In the genomic region with DNA sequence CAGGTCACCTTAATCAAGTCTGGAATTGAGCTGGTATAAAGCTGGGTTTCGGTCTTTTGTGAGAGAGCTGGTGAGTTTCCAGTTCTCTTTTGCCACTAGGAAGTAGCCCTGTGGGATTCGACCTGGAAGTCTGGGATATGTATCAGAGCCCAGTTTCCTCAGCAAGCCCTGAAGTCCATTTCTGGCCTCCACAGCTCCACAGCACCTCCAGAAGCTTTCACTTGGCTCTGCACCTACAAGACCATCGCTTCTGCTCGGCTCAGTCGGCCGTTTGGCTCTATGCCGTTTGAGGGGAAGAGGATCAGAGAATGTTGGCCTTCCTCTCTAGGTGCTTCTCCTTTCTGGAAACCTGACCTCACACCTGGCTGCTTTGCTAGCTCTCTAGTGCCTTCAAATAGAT, we compare ENCODE assay signal across 8 cellular contexts.
DNase-seq lines count a peak whose midpoint lies in the region; ATAC-seq, FAIRE-seq and TF ChIP-seq lines count a peak whose summit lies in the region.

No MANE protein-coding gene starts in this region.

- H3K9me3 ChIP-seq in K562 (replicated peaks; ENCODE audit: control insufficient read depth, insufficient read depth, low read depth, low read length) (no peaks in the 10 kb centered on the region), suprapubic skin (no peaks in the 10 kb centered on the region)

- no peak for FAIRE-seq in K562 (lab: Jason Lieb, UNC)

- no peak for TF ChIP-seq EP300 in Ishikawa (IDR thresholded peaks at IDR 0.05; ENCODE audit: borderline replicate concordance)
- TF ChIP-seq EP300 in K562 (IDR thresholded peaks at IDR 0.05; ENCODE audit: low read length) = no peak
- no peak for TF ChIP-seq EP300 in suprapubic skin (IDR thresholded peaks at IDR 0.05)

- H3K36me3 ChIP-seq in K562 (ENCODE audit: control insufficient read depth, insufficient read depth, low read length) = peaks cover 5% of the 10 kb centered on the region; the same call in 1 of the 3 replicates
- H3K36me3 ChIP-seq in suprapubic skin = no peaks in the 10 kb centered on the region

- TF ChIP-seq POLR2A in K562 (conservative IDR thresholded peaks at IDR 0.05) (no peak), suprapubic skin (IDR thresholded peaks at IDR 0.05) (no peak)

- peak overlapping the region in 1 of 2 experiments; percentile 31; a peak in 1 of 4 replicates for H3K9ac ChIP-seq in K562 (ENCODE audit: insufficient read depth in 1 of 2, low read depth in 2 of 2, low read length in 2 of 2)

- H3K27me3 Mint-ChIP-seq in activated CD8-positive, alpha-beta memory T cell treated with anti-CD3 and anti-CD28 coated beads, Interleukin-2, amount 10 ng/mL, durations not matched to agents 7 days and 5 days = no peaks in the 10 kb centered on the region

- H3K36me3 Mint-ChIP-seq in activated CD8-positive, alpha-beta memory T cell treated with anti-CD3 and anti-CD28 coated beads, Interleukin-2, amount 10 ng/mL, durations not matched to agents 7 days and 5 days = peaks cover 9% of the 10 kb centered on the region

- peaks cover 4 to 12% of the 10 kb centered on the region in 2 experiments; a peak in 2 of 5 replicates for H3K4me1 ChIP-seq in K562 (replicated peaks in 1 of 2; ENCODE audit: control insufficient read depth in 2 of 2, insufficient read depth in 2 of 2, low read length in 2 of 2)
- peaks cover 21% of the 10 kb centered on the region for H3K4me1 ChIP-seq in suprapubic skin

- DNase-seq in K562 (ENCODE audit: extremely low read depth in 1 of 4, low spot score in 3 of 4) (peak in 1 of 4 experiments; percentile 33), islet precursor cell (peak; percentile 67), suprapubic skin (ENCODE audit: low spot score in 2 of 2) (no peak), NOMO-1 treated with dmso at 0.1 percent for 144 hours (lab: John Stamatoyannopoulos, UW; ENCODE audit: unreplicated experiment) (no peak), SIG-M5 treated with dmso at 0.1 percent for 504 hours (lab: John Stamatoyannopoulos, UW; ENCODE audit: unreplicated experiment) (no peak), NCI-H128 (lab: John Stamatoyannopoulos, UW; ENCODE audit: unreplicated experiment) (no peak)
- no peak for DNase-seq in activated CD8-positive, alpha-beta memory T cell treated with anti-CD3 and anti-CD28 coated beads, Interleukin-2, amount 10 ng/mL, durations not matched to agents 7 days and 5 days

- no peaks in the 10 kb centered on the region for H3K9me1 ChIP-seq in K562 (ENCODE audit: control insufficient read depth, insufficient read depth, low read length)

- H3K4me3 Mint-ChIP-seq in activated CD8-positive, alpha-beta memory T cell treated with anti-CD3 and anti-CD28 coated beads, Interleukin-2, amount 10 ng/mL, durations not matched to agents 7 days and 5 days = no peak overlapping the region

- WGBS in K562 (ENCODE audit: insufficient coverage, low coverage, missing lambda C conversion rate) = 74% methylated on average over 7 of the region's 7 CpGs
- 14% methylated on average over 7 of the region's 7 CpGs for WGBS in suprapubic skin

- in situ Hi-C loops in K562 (cut with MboI) = no loop called here

- intact Hi-C loops in K562 (cut with micrococcal nuclease) = no loop called here

- TF ChIP-seq CTCF in K562 (IDR thresholded peaks at IDR 0.05 in 2 of 3, conservative IDR thresholded peaks at IDR 0.05 in 1 of 3; ENCODE audit: insufficient read depth in 2 of 3, low read depth in 1 of 3, low read length in 3 of 3) (peak; percentile 33 to 57 (median 56); a peak in 5 of 6 replicates), suprapubic skin (IDR thresholded peaks at IDR 0.05) (peak; percentile 8 to 26)

- peaks cover 30% of the 10 kb centered on the region for H3K79me2 ChIP-seq in K562 (ENCODE audit: control insufficient read depth, insufficient read depth, low read length)

- TF ChIP-seq RAD21 in Ishikawa (IDR thresholded peaks at IDR 0.05; ENCODE audit: low read depth) = peak; percentile 46
- peak; percentile 34 to 67 for TF ChIP-seq RAD21 in K562 (CRISPR knock-in tag; conservative IDR thresholded peaks at IDR 0.05 in 1 of 2, IDR thresholded peaks at IDR 0.05 in 1 of 2)

- CTCF ChIA-PET in K562 (lab: Yijun Ruan, JAX; ENCODE audit: low intra/inter-chr PET ratio) = interaction anchor here (0.8 to 1.2 kb wide), 2 partner anchors 388 to 500 kb away, joined by 3 read pairs; no protein-coding TSS in a partner anchor
- CTCF ChIA-PET in activated CD8-positive, alpha-beta memory T cell treated with anti-CD3 and anti-CD28 coated beads, Interleukin-2, amount 10 ng/mL, durations not matched to agents 7 days and 5 days (lab: Charles Lee) = interaction anchor here (1.4 to 1.8 kb wide), 2 partner anchors 17 to 554 kb away, joined by 5 read pairs; no protein-coding TSS in a partner anchor

- H3K9me3 Mint-ChIP-seq in activated CD8-positive, alpha-beta memory T cell treated with anti-CD3 and anti-CD28 coated beads, Interleukin-2, amount 10 ng/mL, durations not matched to agents 7 days and 5 days (ENCODE audit: low read depth) = no peaks in the 10 kb centered on the region

- H3K27me3 ChIP-seq in K562 (ENCODE audit: control insufficient read depth in 2 of 2, insufficient read depth in 2 of 2, low read length in 2 of 2) (no peaks in the 10 kb centered on the region), suprapubic skin (no peaks in the 10 kb centered on the region)

- POLR2A ChIA-PET in K562 (lab: Yijun Ruan, JAX) = interaction anchor here (0.6 to 3.3 kb wide), 4 partner anchors 10 to 554 kb away, joined by 3 to 17 read pairs (median 4); no protein-coding TSS in a partner anchor

- H3K27ac ChIP-seq in K562 (ENCODE audit: extremely low read depth, low read depth, low read length) (no peak overlapping the region), suprapubic skin (no peak overlapping the region)

- no peak overlapping the region for H3K27ac Mint-ChIP-seq in activated CD8-positive, alpha-beta memory T cell treated with anti-CD3 and anti-CD28 coated beads, Interleukin-2, amount 10 ng/mL, durations not matched to agents 7 days and 5 days

- H4K20me1 ChIP-seq in K562 (replicated peaks; ENCODE audit: control insufficient read depth, insufficient read depth, low read length) = no peaks in the 10 kb centered on the region; the same call in none of the 2 replicates

- no peak overlapping the region for H2AFZ ChIP-seq in K562 (ENCODE audit: low read depth, low read length)

- H3K4me3 ChIP-seq in K562 (no peak overlapping the region), suprapubic skin (no peak overlapping the region)

- peaks cover 44% of the 10 kb centered on the region for H3K4me1 Mint-ChIP-seq in activated CD8-positive, alpha-beta memory T cell treated with anti-CD3 and anti-CD28 coated beads, Interleukin-2, amount 10 ng/mL, durations not matched to agents 7 days and 5 days

- ATAC-seq in K562 = peak; percentile 79
- no peak for ATAC-seq in activated CD8-positive, alpha-beta memory T cell treated with anti-CD3 and anti-CD28 coated beads, Interleukin-2, amount 10 ng/mL, durations not matched to agents 7 days and 5 days

- no TSS peak for BruUV-seq in K562 (replicated peaks; lab: Mats Ljungman, UMichigan)

- no peak overlapping the region for H3K4me2 ChIP-seq in K562 (ENCODE audit: insufficient read depth, low read length)

TF ChIP-seq in Ishikawa, 13 proteins besides CTCF, POLR2A, EP300 and RAD21:
- TF ChIP-seq CEBPB (IDR thresholded peaks at IDR 0.05) (no peak), ZBTB7A (IDR thresholded peaks at IDR 0.05; ENCODE audit: low read depth) (no peak)

TF ChIP-seq in K562, 482 proteins besides CTCF, POLR2A, EP300 and RAD21:
- TF ChIP-seq, protein P1, sequence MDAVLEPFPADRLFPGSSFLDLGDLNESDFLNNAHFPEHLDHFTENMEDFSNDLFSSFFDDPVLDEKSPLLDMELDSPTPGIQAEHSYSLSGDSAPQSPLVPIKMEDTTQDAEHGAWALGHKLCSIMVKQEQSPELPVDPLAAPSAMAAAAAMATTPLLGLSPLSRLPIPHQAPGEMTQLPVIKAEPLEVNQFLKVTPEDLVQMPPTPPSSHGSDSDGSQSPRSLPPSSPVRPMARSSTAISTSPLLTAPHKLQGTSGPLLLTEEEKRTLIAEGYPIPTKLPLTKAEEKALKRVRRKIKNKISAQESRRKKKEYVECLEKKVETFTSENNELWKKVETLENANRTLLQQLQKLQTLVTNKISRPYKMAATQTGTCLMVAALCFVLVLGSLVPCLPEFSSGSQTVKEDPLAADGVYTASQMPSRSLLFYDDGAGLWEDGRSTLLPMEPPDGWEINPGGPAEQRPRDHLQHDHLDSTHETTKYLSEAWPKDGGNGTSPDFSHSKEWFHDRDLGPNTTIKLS (IDR thresholded peaks at IDR 0.05; ENCODE audit: borderline replicate concordance, low read depth) = no peak
- TF ChIP-seq POU5F1 (IDR thresholded peaks at IDR 0.05; ENCODE audit: borderline replicate concordance, low read depth, low read length, partially characterized antibody) (no peak), STAG1 (CRISPR knock-in tag; IDR thresholded peaks at IDR 0.05; ENCODE audit: borderline replicate concordance) (peak; percentile 14; the same call in 1 of the 2 replicates), PHTF2 (CRISPR knock-in tag; IDR thresholded peaks at IDR 0.05) (no peak)
